ENCODE assay signal across 9 cellular contexts in genomic region chr11:72668645-72669347, GRCh38. TPM values are rescaled to one million over a fixed set of nuclear protein-coding genes. Genes with fewer than 3 reads are reported as not detected.
DNase-seq lines count a peak whose midpoint lies in the region; ATAC-seq and TF ChIP-seq lines count a peak whose summit lies in the region.
"Had no signal": no experiment of that assay in that cellular context is flagged by ENCODE, and none has a peak within 500 bp of the region (broad histone marks: within the 10 kb centered on the region; RNA-seq: fewer than 3 reads in every experiment).

No MANE protein-coding gene starts in this region.

- no peak for TF ChIP-seq CTCF in psoas muscle (IDR thresholded peaks at IDR 0.05)

- H3K27me3 Mint-ChIP-seq in activated CD8-positive, alpha-beta memory T cell treated with anti-CD3 and anti-CD28 coated beads, Interleukin-2, amount 10 ng/mL, durations not matched to agents 7 days and 5 days: peaks cover 45% of the 10 kb centered on the region
- H3K27me3 Mint-ChIP-seq in stimulated activated naive B cell treated with anti-CD40 and anti-IgM and Interleukin-4, amounts not matched to agents 10 μg/mL and 1 μg/mL and 100 μg/mL, for 72 hours: peaks cover 52 to 75% of the 10 kb centered on the region in 2 donors

- no peaks in the 10 kb centered on the region for H3K36me3 ChIP-seq in psoas muscle (ENCODE audit: insufficient read depth in 1 of 2, low read depth in 1 of 2)

- DNase-seq in Right ventricle myocardium inferior (ENCODE audit: missing footprints) (peak; percentile 13), Right ventricle myocardium superior (no peak), DMS114 treated with DMSO at 0.1 percent for 48 hours (lab: John Stamatoyannopoulos, UW; ENCODE audit: unreplicated experiment) (no peak), psoas muscle (no peak), mesenteric fat pad (ENCODE audit: low spot score) (no peak)
- peak; percentile 94 for DNase-seq in activated CD8-positive, alpha-beta memory T cell treated with anti-CD3 and anti-CD28 coated beads, Interleukin-2, amount 10 ng/mL, durations not matched to agents 7 days and 5 days
- peak; percentile 44 for DNase-seq in stimulated activated naive B cell treated with anti-CD40 and anti-IgM and Interleukin-4, amounts not matched to agents 10 μg/mL and 1 μg/mL and 100 μg/mL, for 72 hours

- peak overlapping the region; percentile 69 for H3K27ac Mint-ChIP-seq in activated CD8-positive, alpha-beta memory T cell treated with anti-CD3 and anti-CD28 coated beads, Interleukin-2, amount 10 ng/mL, durations not matched to agents 7 days and 5 days
- H3K27ac Mint-ChIP-seq in stimulated activated naive B cell treated with anti-CD40 and anti-IgM and Interleukin-4, amounts not matched to agents 10 μg/mL and 1 μg/mL and 100 μg/mL, for 72 hours: no peak overlapping the region
- H3K27ac Mint-ChIP-seq: activated naive CD4-positive, alpha-beta T cell treated with anti-CD3 and anti-CD28 coated beads, Interleukin-2, amount 50 U/mL, for 24 hours had no signal

- peaks cover 7% of the 10 kb centered on the region for H3K9me3 Mint-ChIP-seq in activated CD8-positive, alpha-beta memory T cell treated with anti-CD3 and anti-CD28 coated beads, Interleukin-2, amount 10 ng/mL, durations not matched to agents 7 days and 5 days (ENCODE audit: low read depth)
- H3K9me3 Mint-ChIP-seq in stimulated activated naive B cell treated with anti-CD40 and anti-IgM and Interleukin-4, amounts not matched to agents 10 μg/mL and 1 μg/mL and 100 μg/mL, for 72 hours: peaks cover 0 to 4% of the 10 kb centered on the region in 2 donors
- H3K9me3 Mint-ChIP-seq: activated naive CD4-positive, alpha-beta T cell treated with anti-CD3 and anti-CD28 coated beads, Interleukin-2, amount 50 U/mL, for 24 hours had no signal

- CTCF ChIA-PET in activated CD8-positive, alpha-beta memory T cell treated with anti-CD3 and anti-CD28 coated beads, Interleukin-2, amount 10 ng/mL, durations not matched to agents 7 days and 5 days (lab: Charles Lee): interaction anchor here (0.6 to 3.4 kb wide), 14 partner anchors 9 to 445 kb away, joined by 3 to 69 read pairs (median 4); partner anchors contain the start of genes CLPB and STARD10

- ATAC-seq in Right ventricle myocardium inferior (no peak), Right ventricle myocardium superior (ENCODE audit: poor library complexity) (no peak), HG02973 (IDR thresholded peaks at IDR 0.05; ENCODE audit: unreplicated experiment) (peak; percentile 90), psoas muscle (no peak)
- peak; percentile 94 for ATAC-seq in activated CD8-positive, alpha-beta memory T cell treated with anti-CD3 and anti-CD28 coated beads, Interleukin-2, amount 10 ng/mL, durations not matched to agents 7 days and 5 days
- ATAC-seq in stimulated activated naive B cell treated with anti-CD40 and anti-IgM and Interleukin-4, amounts not matched to agents 10 μg/mL and 1 μg/mL and 100 μg/mL, for 72 hours (replicated peaks): peak; percentile 89 to 93

- no peak overlapping the region for H3K27ac ChIP-seq in psoas muscle

- H3K36me3 Mint-ChIP-seq in activated CD8-positive, alpha-beta memory T cell treated with anti-CD3 and anti-CD28 coated beads, Interleukin-2, amount 10 ng/mL, durations not matched to agents 7 days and 5 days: peaks cover 3% of the 10 kb centered on the region
- H3K36me3 Mint-ChIP-seq in stimulated activated naive B cell treated with anti-CD40 and anti-IgM and Interleukin-4, amounts not matched to agents 10 μg/mL and 1 μg/mL and 100 μg/mL, for 72 hours: no peaks in the 10 kb centered on the region

- no peaks in the 10 kb centered on the region for H3K9me3 ChIP-seq in psoas muscle

- H3K27me3 ChIP-seq in psoas muscle (ENCODE audit: insufficient read depth in 3 of 3, low read length in 2 of 3): peaks cover 0 to 23% (median 3%) of the 10 kb centered on the region in 3 donors

- intact Hi-C loops in Right ventricle myocardium inferior (cut with DNase I): no loop called here
- intact Hi-C loops in Right ventricle myocardium superior (cut with DNase I): no loop called here
- intact Hi-C loops in psoas muscle (cut with DNase I): no loop called here

- peaks cover 34% of the 10 kb centered on the region for H3K4me1 Mint-ChIP-seq in activated CD8-positive, alpha-beta memory T cell treated with anti-CD3 and anti-CD28 coated beads, Interleukin-2, amount 10 ng/mL, durations not matched to agents 7 days and 5 days
- H3K4me1 Mint-ChIP-seq in stimulated activated naive B cell treated with anti-CD40 and anti-IgM and Interleukin-4, amounts not matched to agents 10 μg/mL and 1 μg/mL and 100 μg/mL, for 72 hours: peaks cover 15 to 16% of the 10 kb centered on the region in 2 donors
- H3K4me1 Mint-ChIP-seq: activated naive CD4-positive, alpha-beta T cell treated with anti-CD3 and anti-CD28 coated beads, Interleukin-2, amount 50 U/mL, for 24 hours had no signal

- no peak overlapping the region for H3K4me3 ChIP-seq in psoas muscle

- no peak overlapping the region for H3K4me3 Mint-ChIP-seq in activated CD8-positive, alpha-beta memory T cell treated with anti-CD3 and anti-CD28 coated beads, Interleukin-2, amount 10 ng/mL, durations not matched to agents 7 days and 5 days
- H3K4me3 Mint-ChIP-seq in stimulated activated naive B cell treated with anti-CD40 and anti-IgM and Interleukin-4, amounts not matched to agents 10 μg/mL and 1 μg/mL and 100 μg/mL, for 72 hours: no peak overlapping the region
- H3K4me3 Mint-ChIP-seq: activated naive CD4-positive, alpha-beta T cell treated with anti-CD3 and anti-CD28 coated beads, Interleukin-2, amount 50 U/mL, for 24 hours had no signal

- WGBS in psoas muscle, 3 donors: 38 to 50% (median 43%) methylated on average over 7 of the region's 7 CpGs

- H3K4me1 ChIP-seq in psoas muscle: no peaks in the 10 kb centered on the region

RNA-seq across cellular contexts. Expression of gene PDE2A, which starts 5.4 kb away (rescaled TPM):
- total RNA-seq in Right ventricle myocardium inferior (41.2 TPM), Right ventricle myocardium superior (38.5 TPM), psoas muscle (10 to 100 TPM in 2 of 4 donors, 1 to 10 TPM in 2; 6.0 to 20.1 (median 10.1) TPM), mesenteric fat pad (125 TPM)
- total RNA-seq in activated CD8-positive, alpha-beta memory T cell treated with anti-CD3 and anti-CD28 coated beads, Interleukin-2, amount 10 ng/mL, durations not matched to agents 7 days and 5 days: under 1 TPM; 0.67 to 0.75 TPM
- polyA plus RNA-seq in psoas muscle: 10 to 100 TPM in 1 of 3 donors, 1 to 10 TPM in 2; 6.9 to 16.6 (median 7.6) TPM

Comparison
In these comparisons a context has a peak if more than half of its experiments do, and no peak if none do; other contexts are left out.
1. DNase-seq: peak in Right ventricle myocardium inferior (single experiment), activated CD8-positive, alpha-beta memory T cell treated with anti-CD3 and anti-CD28 coated beads, Interleukin-2, amount 10 ng/mL, durations not matched to agents 7 days and 5 days (single experiment) and stimulated activated naive B cell treated with anti-CD40 and anti-IgM and Interleukin-4, amounts not matched to agents 10 μg/mL and 1 μg/mL and 100 μg/mL, for 72 hours (single experiment); none in Right ventricle myocardium superior (single experiment), DMS114 treated with DMSO at 0.1 percent for 48 hours (single experiment), psoas muscle (0 of 2) and mesenteric fat pad (single experiment).
2. ATAC-seq: peak in HG02973 (single experiment), activated CD8-positive, alpha-beta memory T cell treated with anti-CD3 and anti-CD28 coated beads, Interleukin-2, amount 10 ng/mL, durations not matched to agents 7 days and 5 days (single experiment) and stimulated activated naive B cell treated with anti-CD40 and anti-IgM and Interleukin-4, amounts not matched to agents 10 μg/mL and 1 μg/mL and 100 μg/mL, for 72 hours (2 of 2); none in Right ventricle myocardium inferior (single experiment), Right ventricle myocardium superior (single experiment) and psoas muscle (0 of 4).